ENCODE assay signal across 9 cellular contexts in genomic region chrX:47321386-47321785, GRCh38. TPM values are rescaled to one million over a fixed set of nuclear protein-coding genes. Genes with fewer than 3 reads are reported as not detected.
DNase-seq lines count a peak whose midpoint lies in the region; ATAC-seq and TF ChIP-seq lines count a peak whose summit lies in the region.
"Had no signal": no experiment of that assay in that cellular context is flagged by ENCODE, and none has a peak within 500 bp of the region (broad histone marks: within the 10 kb centered on the region; RNA-seq: fewer than 3 reads in every experiment).

No MANE protein-coding gene starts in this region.

- TF ChIP-seq CTCF in AG10803 (conservative IDR thresholded peaks at IDR 0.05; ENCODE audit: low read length) (no peak), adrenal gland (IDR thresholded peaks at IDR 0.05) (no peak), heart left ventricle (IDR thresholded peaks at IDR 0.05) (no peak)
- TF ChIP-seq CTCF in CD8-positive, alpha-beta T cell (IDR thresholded peaks at IDR 0.05) = no peak

- H3K27me3 Mint-ChIP-seq in CD8-positive, alpha-beta T cell (ENCODE audit: low read depth) = no peaks in the 10 kb centered on the region
- no peaks in the 10 kb centered on the region for H3K27me3 Mint-ChIP-seq in activated T-helper 1 cell treated with anti-CD3 and anti-CD28 coated beads, Interleukin-12 subunit alpha, Interleukin-12 subunit beta, Interleukin-2, Interleukin-4 antibody, amounts not matched to agents 30 ng/mL and 10 ng/mL and 1 ng/mL, durations not matched to agents 14 hours and 24 hours and 36 hours (ENCODE audit: insufficient read depth)

- no peaks in the 10 kb centered on the region for H3K4me1 ChIP-seq in adrenal gland (replicated peaks in 1 of 2)
- H3K4me1 ChIP-seq in heart left ventricle = no peaks in the 10 kb centered on the region
- H3K4me1 ChIP-seq in neuron (ENCODE audit: insufficient read depth, low read length) = peaks cover 11% of the 10 kb centered on the region
- H3K4me1 ChIP-seq in CD8-positive, alpha-beta T cell (ENCODE audit: insufficient read depth, low read length) = no peaks in the 10 kb centered on the region
- H3K4me1 ChIP-seq: BLaER1 treated with 17β-estradiol and CSF1 and Interleukin-3, amounts not matched to agents 10 nM and 100 nM had no signal

- no peaks in the 10 kb centered on the region for H3K36me3 ChIP-seq in adrenal gland (replicated peaks in 1 of 2)
- H3K36me3 ChIP-seq in heart left ventricle = no peaks in the 10 kb centered on the region
- H3K36me3 ChIP-seq in neuron (ENCODE audit: insufficient read depth, low read length) = no peaks in the 10 kb centered on the region
- H3K36me3 ChIP-seq in CD8-positive, alpha-beta T cell (ENCODE audit: insufficient read depth, low read length) = no peaks in the 10 kb centered on the region
- H3K36me3 ChIP-seq: BLaER1 treated with 17β-estradiol and CSF1 and Interleukin-3, amounts not matched to agents 10 nM and 100 nM had no signal

- no peaks in the 10 kb centered on the region for H3K9me3 Mint-ChIP-seq in CD8-positive, alpha-beta T cell
- no peaks in the 10 kb centered on the region for H3K9me3 Mint-ChIP-seq in activated T-helper 1 cell treated with anti-CD3 and anti-CD28 coated beads, Interleukin-12 subunit alpha, Interleukin-12 subunit beta, Interleukin-2, Interleukin-4 antibody, amounts not matched to agents 30 ng/mL and 10 ng/mL and 1 ng/mL, durations not matched to agents 14 hours and 24 hours and 36 hours

- ATAC-seq in heart left ventricle = peak in 3 of 4 donors; percentile 65 to 75 (median 73)
- no peak for ATAC-seq in CD8-positive, alpha-beta T cell
- no peak for ATAC-seq in HG03565 (IDR thresholded peaks at IDR 0.05; ENCODE audit: unreplicated experiment)

- no peaks in the 10 kb centered on the region for H3K4me1 Mint-ChIP-seq in CD8-positive, alpha-beta T cell (ENCODE audit: low read depth)
- H3K4me1 Mint-ChIP-seq in activated T-helper 1 cell treated with anti-CD3 and anti-CD28 coated beads, Interleukin-12 subunit alpha, Interleukin-12 subunit beta, Interleukin-2, Interleukin-4 antibody, amounts not matched to agents 30 ng/mL and 10 ng/mL and 1 ng/mL, durations not matched to agents 14 hours and 24 hours and 36 hours (ENCODE audit: low read depth) = no peaks in the 10 kb centered on the region

- no peaks in the 10 kb centered on the region for H3K27me3 ChIP-seq in adrenal gland
- H3K27me3 ChIP-seq in heart left ventricle = peaks cover 0 to 14% (median 0%) of the 10 kb centered on the region in 9 donors
- H3K27me3 ChIP-seq in neuron (ENCODE audit: insufficient read depth, low read length) = no peaks in the 10 kb centered on the region
- H3K27me3 ChIP-seq in CD8-positive, alpha-beta T cell (ENCODE audit: insufficient read depth, low read length) = no peaks in the 10 kb centered on the region

- no peak for TF ChIP-seq POLR2A in adrenal gland (IDR thresholded peaks at IDR 0.05)
- TF ChIP-seq POLR2A in heart left ventricle (IDR thresholded peaks at IDR 0.05) = no peak

- H3K4me3 ChIP-seq in AG10803 (ENCODE audit: low read length) = no peak overlapping the region
- H3K4me3 ChIP-seq in adrenal gland = no peak overlapping the region
- H3K4me3 ChIP-seq in heart left ventricle = no peak overlapping the region
- peak overlapping the region; percentile 40 for H3K4me3 ChIP-seq in neuron (ENCODE audit: low read length)
- no peak overlapping the region for H3K4me3 ChIP-seq in CD8-positive, alpha-beta T cell (ENCODE audit: low read depth, low read length)
- H3K4me3 ChIP-seq: BLaER1 treated with 17β-estradiol and CSF1 and Interleukin-3, amounts not matched to agents 10 nM and 100 nM had no signal

- no peak overlapping the region for H3K4me3 Mint-ChIP-seq in CD8-positive, alpha-beta T cell
- no peak overlapping the region for H3K4me3 Mint-ChIP-seq in activated T-helper 1 cell treated with anti-CD3 and anti-CD28 coated beads, Interleukin-12 subunit alpha, Interleukin-12 subunit beta, Interleukin-2, Interleukin-4 antibody, amounts not matched to agents 30 ng/mL and 10 ng/mL and 1 ng/mL, durations not matched to agents 14 hours and 24 hours and 36 hours

- intact Hi-C loops in adrenal gland (cut with DNase I) (no loop called here), heart left ventricle (cut with DNase I) (no loop called here)
- intact Hi-C loops in CD8-positive, alpha-beta T cell (cut with DNase I, micrococcal nuclease) = no loop called here
- intact Hi-C loops in activated T-helper 1 cell treated with anti-CD3 and anti-CD28 coated beads, Interleukin-12 subunit alpha, Interleukin-12 subunit beta, Interleukin-2, Interleukin-4 antibody, amounts not matched to agents 30 ng/mL and 10 ng/mL and 1 ng/mL, durations not matched to agents 14 hours and 24 hours and 36 hours (cut with micrococcal nuclease) = no loop called here

- 31 to 71% (median 42%) methylated on average over 1 to 19 of the region's 19 CpGs for WGBS in adrenal gland, 4 donors
- WGBS in heart left ventricle, 4 donors = 32 to 38% (median 35%) methylated on average over 14 to 19 of the region's 19 CpGs

- H3K36me3 Mint-ChIP-seq in CD8-positive, alpha-beta T cell = no peaks in the 10 kb centered on the region
- no peaks in the 10 kb centered on the region for H3K36me3 Mint-ChIP-seq in activated T-helper 1 cell treated with anti-CD3 and anti-CD28 coated beads, Interleukin-12 subunit alpha, Interleukin-12 subunit beta, Interleukin-2, Interleukin-4 antibody, amounts not matched to agents 30 ng/mL and 10 ng/mL and 1 ng/mL, durations not matched to agents 14 hours and 24 hours and 36 hours (ENCODE audit: low read depth)

- H3K27ac Mint-ChIP-seq in CD8-positive, alpha-beta T cell = no peak overlapping the region
- H3K27ac Mint-ChIP-seq in activated T-helper 1 cell treated with anti-CD3 and anti-CD28 coated beads, Interleukin-12 subunit alpha, Interleukin-12 subunit beta, Interleukin-2, Interleukin-4 antibody, amounts not matched to agents 30 ng/mL and 10 ng/mL and 1 ng/mL, durations not matched to agents 14 hours and 24 hours and 36 hours = no peak overlapping the region

- peak; percentile 30 for DNase-seq in AG10803 (ENCODE audit: low read depth)
- peak; percentile 61 to 80 (median 66) for DNase-seq in adrenal gland
- peak in 4 of 5 donors; percentile 21 to 53 (median 46) for DNase-seq in heart left ventricle
- no peak for DNase-seq in GDM1 (lab: John Stamatoyannopoulos, UW)
- DNase-seq in CD8-positive, alpha-beta T cell = no peak
- no peak for DNase-seq in activated T-helper 1 cell treated with anti-CD3 and anti-CD28 coated beads, Interleukin-12 subunit alpha, Interleukin-12 subunit beta, Interleukin-2, Interleukin-4 antibody, amounts not matched to agents 30 ng/mL and 10 ng/mL and 1 ng/mL, durations not matched to agents 14 hours and 24 hours and 36 hours (ENCODE audit: low spot score)

- no peak overlapping the region for H2AFZ ChIP-seq in neuron (ENCODE audit: low read depth, low read length)

- H3K27ac ChIP-seq in adrenal gland = no peak overlapping the region
- no peak overlapping the region for H3K27ac ChIP-seq in heart left ventricle
- no peak overlapping the region for H3K27ac ChIP-seq in CD8-positive, alpha-beta T cell (ENCODE audit: low read depth, low read length)
- H3K27ac ChIP-seq: BLaER1 treated with 17β-estradiol and CSF1 and Interleukin-3, amounts not matched to agents 10 nM and 100 nM had no signal

- H3K9me3 ChIP-seq in adrenal gland (replicated peaks in 1 of 3) (no peaks in the 10 kb centered on the region), heart left ventricle (no peaks in the 10 kb centered on the region), neuron (ENCODE audit: low read length) (no peaks in the 10 kb centered on the region)
- no peaks in the 10 kb centered on the region for H3K9me3 ChIP-seq in CD8-positive, alpha-beta T cell (ENCODE audit: low read length)

- CTCF ChIA-PET in CD8-positive, alpha-beta T cell (lab: Charles Lee) = no interaction called here

- POLR2A ChIA-PET in CD8-positive, alpha-beta T cell (lab: Charles Lee) = no interaction called here

RNA-seq across cellular contexts. Expression of gene ZNF157, which starts 49.0 kb away (rescaled TPM):
- total RNA-seq in adrenal gland (under 1 TPM in 4 of 8 donors, not detected in 4; 0.14 to 0.27 (median 0.25) TPM), heart left ventricle (under 1 TPM in 2 of 9 donors, not detected in 7; 0.16 to 0.25 TPM)
- polyA plus RNA-seq in adrenal gland (under 1 TPM; 0.10 to 0.20 (median 0.16) TPM), heart left ventricle (under 1 TPM in 1 of 2 donors, not detected in 1; 0.06 TPM)
- under 1 TPM; 0.43 to 0.56 TPM for total RNA-seq in CD8-positive, alpha-beta T cell
- 0.34 and 0.49 TPM in 2 replicates for total RNA-seq in activated T-helper 1 cell treated with anti-CD3 and anti-CD28 coated beads, Interleukin-12 subunit alpha, Interleukin-12 subunit beta, Interleukin-2, Interleukin-4 antibody, amounts not matched to agents 30 ng/mL and 10 ng/mL and 1 ng/mL, durations not matched to agents 14 hours and 24 hours and 36 hours

Comparison
In these comparisons a context has a peak if more than half of its experiments do, and no peak if none do; other contexts are left out.
1. DNase-seq: peak in AG10803 (single experiment), adrenal gland (7 of 7) and heart left ventricle (4 of 5); none in GDM1 (single experiment), CD8-positive, alpha-beta T cell (0 of 7) and activated T-helper 1 cell treated with anti-CD3 and anti-CD28 coated beads, Interleukin-12 subunit alpha, Interleukin-12 subunit beta, Interleukin-2, Interleukin-4 antibody, amounts not matched to agents 30 ng/mL and 10 ng/mL and 1 ng/mL, durations not matched to agents 14 hours and 24 hours and 36 hours (single experiment).
2. ATAC-seq: peak in heart left ventricle (3 of 4); none in CD8-positive, alpha-beta T cell (single experiment) and HG03565 (single experiment).